Comparison of ENCODE assay signal across 18 cellular contexts in genomic region chr15:31304074-31304648, GRCh38. TPM values are rescaled to one million over a fixed set of nuclear protein-coding genes. Genes with fewer than 3 reads are reported as not detected.
DNase-seq lines count a peak whose midpoint lies in the region; ATAC-seq, FAIRE-seq and TF ChIP-seq lines count a peak whose summit lies in the region.
"Had no signal": no experiment of that assay in that cellular context is flagged by ENCODE, and none has a peak within 500 bp of the region (broad histone marks: within the 10 kb centered on the region; RNA-seq: fewer than 3 reads in every experiment).

No MANE protein-coding gene starts in this region.

- H3K9me3 ChIP-seq in GM12878 (replicated peaks; ENCODE audit: control insufficient read depth, insufficient read depth, low read length), result no peaks in the 10 kb centered on the region
- no peaks in the 10 kb centered on the region for H3K9me3 ChIP-seq in HepG2 (ENCODE audit: low read length)
- H3K9me3 ChIP-seq in thyroid gland, result no peaks in the 10 kb centered on the region
- H3K9me3 ChIP-seq: HAP-1 had no signal

- H4K20me1 ChIP-seq in GM12878 (ENCODE audit: control insufficient read depth, insufficient read depth) (no peaks in the 10 kb centered on the region), HepG2 (ENCODE audit: insufficient read depth, low read length) (no peaks in the 10 kb centered on the region)

- H3K27me3 ChIP-seq in GM12878 (replicated peaks in 1 of 2; ENCODE audit: control insufficient read depth in 2 of 2, insufficient read depth in 2 of 2, low read length in 1 of 2), result no peaks in the 10 kb centered on the region
- H3K27me3 ChIP-seq in HepG2 (ENCODE audit: control insufficient read depth in 1 of 2, insufficient read depth in 2 of 2, low read length in 2 of 2), result no peaks in the 10 kb centered on the region
- no peaks in the 10 kb centered on the region for H3K27me3 ChIP-seq in thyroid gland

- no peaks in the 10 kb centered on the region for H3K36me3 Mint-ChIP-seq in activated CD4-positive, alpha-beta memory T cell treated with anti-CD3 and anti-CD28 coated beads, Interleukin-2, amount 10 ng/mL, durations not matched to agents 7 days and 5 days (ENCODE audit: low read depth)
- no peaks in the 10 kb centered on the region for H3K36me3 Mint-ChIP-seq in activated CD4-positive, alpha-beta memory T cell treated with anti-CD3 and anti-CD28 coated beads for 36 hours

- H3K4me2 ChIP-seq in GM12878 (ENCODE audit: control insufficient read depth, insufficient read depth) (no peak overlapping the region), HepG2 (ENCODE audit: low read depth, low read length) (peak overlapping the region; percentile 84)

- H3K4me1 ChIP-seq in GM12878 (ENCODE audit: control insufficient read depth, insufficient read depth, low read length), result peaks cover 28% of the 10 kb centered on the region
- H3K4me1 ChIP-seq in HepG2 (ENCODE audit: insufficient read depth, low read length), result peaks cover 80% of the 10 kb centered on the region
- H3K4me1 ChIP-seq in thyroid gland, result peaks cover 8 to 54% of the 10 kb centered on the region in 2 donors

- FAIRE-seq in GM12878 (lab: Jason Lieb, UNC) (no peak), HepG2 (lab: Jason Lieb, UNC) (no peak)
- FAIRE-seq: A204.1, astrocyte, TTC549, urothelium cell line had no signal

- CTCF ChIA-PET in activated CD4-positive, alpha-beta memory T cell treated with anti-CD3 and anti-CD28 coated beads, Interleukin-2, amount 10 ng/mL, durations not matched to agents 7 days and 5 days (lab: Charles Lee), result interaction anchor here (0.6 to 1.3 kb wide), 4 partner anchors 8 to 151 kb away, joined by 3 to 5 read pairs (median 4); no protein-coding TSS in a partner anchor
- CTCF ChIA-PET in activated CD4-positive, alpha-beta memory T cell treated with anti-CD3 and anti-CD28 coated beads for 36 hours (lab: Charles Lee), result interaction anchor here (1.0 to 1.1 kb wide), 2 partner anchors 13 to 184 kb away, joined by 4 to 8 read pairs; no protein-coding TSS in a partner anchor
- CTCF ChIA-PET in GM12878 (lab: Yijun Ruan, JAX), result interaction anchor here (0.6 to 2.0 kb wide), 9 partner anchors 9 to 184 kb away, joined by 3 to 9 read pairs (median 5); no protein-coding TSS in a partner anchor
- CTCF ChIA-PET in HepG2 (lab: Yijun Ruan, JAX; ENCODE audit: low intra/inter-chr PET ratio, low total read pairs), result no interaction called here

- no peak for TF ChIP-seq RAD21 in GM12878 (IDR thresholded peaks at IDR 0.05; ENCODE audit: insufficient read depth, low read depth, low read length)
- TF ChIP-seq RAD21 in HepG2 (CRISPR knock-in tag; IDR thresholded peaks at IDR 0.05), result no peak

- TF ChIP-seq CTCF in GM12878 (IDR thresholded peaks at IDR 0.05 in 2 of 3, conservative IDR thresholded peaks at IDR 0.05 in 1 of 3; ENCODE audit: control insufficient read depth in 2 of 3, extremely low read depth in 1 of 3, insufficient read depth in 1 of 3, low read depth in 3 of 3, low read length in 3 of 3), result no peak
- no peak for TF ChIP-seq CTCF in HepG2 (CRISPR knock-in tag; IDR thresholded peaks at IDR 0.05)
- TF ChIP-seq CTCF in thyroid gland (IDR thresholded peaks at IDR 0.05), result no peak

- peaks cover 16% of the 10 kb centered on the region for H3K4me1 Mint-ChIP-seq in activated CD4-positive, alpha-beta memory T cell treated with anti-CD3 and anti-CD28 coated beads, Interleukin-2, amount 10 ng/mL, durations not matched to agents 7 days and 5 days
- peaks cover 13% of the 10 kb centered on the region for H3K4me1 Mint-ChIP-seq in activated CD4-positive, alpha-beta memory T cell treated with anti-CD3 and anti-CD28 coated beads for 36 hours (ENCODE audit: low read depth)

- ATAC-seq in GM12878, result no peak
- ATAC-seq in HepG2, result peak; percentile 67
- no peak for ATAC-seq in HG03432 (IDR thresholded peaks at IDR 0.05; ENCODE audit: unreplicated experiment)
- ATAC-seq: stimulated activated naive CD8-positive, alpha-beta T cell treated with anti-CD3 and anti-CD28 coated beads, Interleukin-15, amount 100 ng/mL, for 72 hours had no signal

- WGBS in GM12878 (ENCODE audit: insufficient coverage, insufficient replicate concordance, low lambda C conversion rate, missing lambda C conversion rate), result 91% methylated on average over 11 of the region's 11 CpGs
- WGBS in HepG2 (ENCODE audit: low lambda C conversion rate), result 0% methylated on average over 1 of the region's 11 CpGs
- WGBS in thyroid gland, 2 donors, result 85 to 87% methylated on average over 7 to 10 of the region's 11 CpGs

- H3K4me3 ChIP-seq in GM12878, result no peak overlapping the region
- H3K4me3 ChIP-seq in HepG2 (replicated peaks in 1 of 3; ENCODE audit: insufficient read depth in 1 of 3, low read depth in 2 of 3, low read length in 3 of 3), result peak overlapping the region in 2 of 3 experiments; percentile 17 to 63; a peak in 2 of 6 replicates
- H3K4me3 ChIP-seq in thyroid gland (replicated peaks in 1 of 3), result no peak overlapping the region
- H3K4me3 ChIP-seq: HAP-1 had no signal

- peaks cover 8% of the 10 kb centered on the region for H3K27me3 Mint-ChIP-seq in activated CD4-positive, alpha-beta memory T cell treated with anti-CD3 and anti-CD28 coated beads, Interleukin-2, amount 10 ng/mL, durations not matched to agents 7 days and 5 days
- no peaks in the 10 kb centered on the region for H3K27me3 Mint-ChIP-seq in activated CD4-positive, alpha-beta memory T cell treated with anti-CD3 and anti-CD28 coated beads for 36 hours
- H3K27me3 Mint-ChIP-seq: activated CD4-positive, alpha-beta T cell treated with anti-CD3 and anti-CD28 coated beads for 36 hours; stimulated activated naive CD8-positive, alpha-beta T cell treated with anti-CD3 and anti-CD28 coated beads, Interleukin-15, amount 100 ng/mL, for 72 hours had no signal

- H3K4me3 Mint-ChIP-seq in activated CD4-positive, alpha-beta memory T cell treated with anti-CD3 and anti-CD28 coated beads, Interleukin-2, amount 10 ng/mL, durations not matched to agents 7 days and 5 days, result no peak overlapping the region
- H3K4me3 Mint-ChIP-seq in activated CD4-positive, alpha-beta memory T cell treated with anti-CD3 and anti-CD28 coated beads for 36 hours, result no peak overlapping the region
- H3K4me3 Mint-ChIP-seq: activated CD4-positive, alpha-beta T cell treated with anti-CD3 and anti-CD28 coated beads for 36 hours had no signal

- H3K36me3 ChIP-seq in GM12878 (ENCODE audit: control insufficient read depth in 2 of 2, insufficient read depth in 2 of 2, low read length in 1 of 2), result no peaks in the 10 kb centered on the region
- no peaks in the 10 kb centered on the region for H3K36me3 ChIP-seq in HepG2 (replicated peaks in 1 of 2; ENCODE audit: control insufficient read depth in 1 of 2, insufficient read depth in 2 of 2, low read length in 2 of 2)
- H3K36me3 ChIP-seq in thyroid gland, result no peaks in the 10 kb centered on the region
- H3K36me3 ChIP-seq: HAP-1 had no signal

- no peak for TF ChIP-seq POLR2A in GM12878 (IDR thresholded peaks at IDR 0.05; ENCODE audit: low read depth, low read length)
- no peak for TF ChIP-seq POLR2A in HepG2 (IDR thresholded peaks at IDR 0.05; ENCODE audit: insufficient read depth in 1 of 2, low read depth in 2 of 2, low read length in 2 of 2)
- no peak for TF ChIP-seq POLR2A in thyroid gland (IDR thresholded peaks at IDR 0.05)

- H3K9me3 Mint-ChIP-seq in activated CD4-positive, alpha-beta memory T cell treated with anti-CD3 and anti-CD28 coated beads, Interleukin-2, amount 10 ng/mL, durations not matched to agents 7 days and 5 days, result no peaks in the 10 kb centered on the region
- no peaks in the 10 kb centered on the region for H3K9me3 Mint-ChIP-seq in activated CD4-positive, alpha-beta memory T cell treated with anti-CD3 and anti-CD28 coated beads for 36 hours
- H3K9me3 Mint-ChIP-seq: naive thymus-derived CD4-positive, alpha-beta T cell; stimulated activated naive CD8-positive, alpha-beta T cell treated with anti-CD3 and anti-CD28 coated beads, Interleukin-15, amount 100 ng/mL, for 72 hours had no signal

- H2AFZ ChIP-seq in GM12878 (ENCODE audit: control insufficient read depth, low read depth, low read length), result no peak overlapping the region
- H2AFZ ChIP-seq in HepG2 (ENCODE audit: low read length), result peak overlapping the region; percentile 77

- H3K9ac ChIP-seq in GM12878 (ENCODE audit: control insufficient read depth, insufficient read depth, low read length) (no peak overlapping the region), HepG2 (ENCODE audit: insufficient read depth, low read depth, low read length) (0 out of 2 replicates have a peak overlapping the region, but pooled peaks have one; percentile 13)

- TF ChIP-seq EP300 in GM12878 (IDR thresholded peaks at IDR 0.05; ENCODE audit: borderline replicate concordance in 1 of 2, control insufficient read depth in 1 of 2, low read depth in 2 of 2, low read length in 2 of 2) (no peak), HepG2 (IDR thresholded peaks at IDR 0.05; ENCODE audit: low read depth in 2 of 2, low read length in 2 of 2) (no peak), HepG2 (CRISPR knock-in tag; IDR thresholded peaks at IDR 0.05; ENCODE audit: borderline replicate concordance) (no peak)

- BruUV-seq in GM12878 (replicated peaks; lab: Mats Ljungman, UMichigan) (no TSS peak), HepG2 (replicated peaks; lab: Mats Ljungman, UMichigan) (no TSS peak)

- no peak overlapping the region for H3K27ac Mint-ChIP-seq in activated CD4-positive, alpha-beta memory T cell treated with anti-CD3 and anti-CD28 coated beads, Interleukin-2, amount 10 ng/mL, durations not matched to agents 7 days and 5 days
- no peak overlapping the region for H3K27ac Mint-ChIP-seq in activated CD4-positive, alpha-beta memory T cell treated with anti-CD3 and anti-CD28 coated beads for 36 hours
- H3K27ac Mint-ChIP-seq: activated CD4-positive, alpha-beta T cell treated with anti-CD3 and anti-CD28 coated beads for 36 hours had no signal

- POLR2A ChIA-PET in activated CD4-positive, alpha-beta memory T cell treated with anti-CD3 and anti-CD28 coated beads, Interleukin-2, amount 10 ng/mL, durations not matched to agents 7 days and 5 days (lab: Charles Lee), result interaction anchor here (1.0 kb wide), 1 partner anchor 22 kb away, joined by 4 read pairs; the partner anchor contains the start of gene KLF13
- POLR2A ChIA-PET in activated CD4-positive, alpha-beta memory T cell treated with anti-CD3 and anti-CD28 coated beads for 36 hours (lab: Charles Lee), result no interaction called here
- POLR2A ChIA-PET in GM12878 (lab: Charles Lee), result interaction anchor here (0.9 to 1.5 kb wide), 2 partner anchors 20 to 91 kb away, joined by 3 to 8 read pairs; no protein-coding TSS in a partner anchor
- POLR2A ChIA-PET in HepG2 (lab: Yijun Ruan, JAX), result interaction anchor here (1.2 to 2.4 kb wide), 2 partner anchors 25 to 39 kb away, joined by 3 to 10 read pairs; no protein-coding TSS in a partner anchor

- peak; percentile 12 for DNase-seq in activated CD4-positive, alpha-beta memory T cell treated with anti-CD3 and anti-CD28 coated beads, Interleukin-2, amount 10 ng/mL, durations not matched to agents 7 days and 5 days
- no peak for DNase-seq in activated CD4-positive, alpha-beta memory T cell treated with anti-CD3 and anti-CD28 coated beads for 36 hours
- no peak for DNase-seq in GM12878 (ENCODE audit: low read depth, low spot score)
- DNase-seq in HepG2 (ENCODE audit: low spot score), result no peak
- no peak for DNase-seq in substantia nigra (lab: John Stamatoyannopoulos, UW)
- no peak for DNase-seq in thyroid gland
- no peak for DNase-seq in SW 1271 (lab: John Stamatoyannopoulos, UW)
- DNase-seq: activated naive CD4-positive, alpha-beta T cell treated with anti-CD3 and anti-CD28 coated beads, Interleukin-2, amount 50 U/mL, for 16 hours; NCI-H1694 treated with DMSO at 0.1 percent for 48 hours had no signal

- H3K27ac ChIP-seq in GM12878 (ENCODE audit: control insufficient read depth, insufficient read depth) (no peak overlapping the region), HepG2 (ENCODE audit: extremely low read length, insufficient read depth, low read length) (no peak overlapping the region), substantia nigra (ENCODE audit: low read depth, low read length, poor library complexity, severe bottlenecking) (peak overlapping the region; percentile 98), thyroid gland (peak overlapping the region in 1 of 3 donors; percentile 34)

- intact Hi-C loops in activated CD4-positive, alpha-beta memory T cell treated with anti-CD3 and anti-CD28 coated beads for 36 hours (cut with micrococcal nuclease), result loop anchor here (5.0 kb wide), 1 partner anchor 42 kb away; no protein-coding TSS in a partner anchor
- intact Hi-C loops in GM12878 (cut with micrococcal nuclease; ENCODE audit: unreplicated experiment), result no loop called here
- intact Hi-C loops in HepG2 (cut with micrococcal nuclease; ENCODE audit: unreplicated experiment), result no loop called here
- intact Hi-C loops in thyroid gland (cut with DNase I), result no loop called here

- in situ Hi-C loops in GM12878 (cut with MboI), result no loop called here
- in situ Hi-C loops in HepG2 (cut with HindIII; ENCODE audit: extremely low pct_ligation_motif_present, low pct_unique_long_range_greater_than_20kb), result no loop called here

- H3K79me2 ChIP-seq in GM12878 (ENCODE audit: control insufficient read depth, insufficient read depth, low read length) (no peaks in the 10 kb centered on the region), HepG2 (ENCODE audit: insufficient read depth, low read length) (no peaks in the 10 kb centered on the region)

- SMC1A ChIA-PET in GM12878 (lab: Charles Lee; ENCODE audit: uncharacterized antibody, unreplicated experiment), result interaction anchor here (1.0 to 1.8 kb wide), 8 partner anchors 13 to 184 kb away, joined by 3 to 8 read pairs (median 6); no protein-coding TSS in a partner anchor

- RAD21 ChIA-PET in GM12878 (lab: Charles Lee; ENCODE audit: unreplicated experiment), result interaction anchor here (1.4 to 2.0 kb wide), 8 partner anchors 18 to 134 kb away, joined by 3 to 15 read pairs (median 6); no protein-coding TSS in a partner anchor

RNA-seq across cellular contexts. Expression of gene KLF13, which starts 22.5 kb away (rescaled TPM):
- total RNA-seq in activated CD4-positive, alpha-beta memory T cell treated with anti-CD3 and anti-CD28 coated beads, Interleukin-2, amount 10 ng/mL, durations not matched to agents 7 days and 5 days, result 100 to 1,000 TPM; 199 TPM
- total RNA-seq in activated CD4-positive, alpha-beta memory T cell treated with anti-CD3 and anti-CD28 coated beads for 36 hours, result 100 to 1,000 TPM; 134 to 145 TPM
- 47.3 and 48.6 TPM in 2 replicates for total RNA-seq in GM12878 (2013; cell fraction: nucleolus; rRNA removed)
- total RNA-seq in GM12878 (2014; rRNA removed) (49.3 and 51.8 TPM in 2 replicates), GM12878 (2014; rRNA removed; fragmentation: Illumina TruSeq; extraction: Trizol) (64.7 and 65.1 TPM in 2 replicates), GM12878 (2021) (109 and 112 TPM in 2 replicates), HepG2 (2016; rRNA removed; fragmentation: Illumina TruSeq; extraction: Trizol) (25.1 and 27.8 TPM in 2 replicates), thyroid gland (100 to 1,000 TPM in 2 of 4 donors, 10 to 100 TPM in 2; 84.0 to 117 (median 97.6) TPM)
- 21.1 TPM for polyA plus RNA-seq in GM12878 (2011; ENCODE audit: low read depth)
- polyA plus RNA-seq in GM12878 (2011; rRNA removed) (71.9 and 72.0 TPM in 2 replicates), GM12878 (2014; fragmentation: Illumina TruSeq; extraction: Trizol) (42.3 and 48.2 TPM in 2 replicates), GM12878 (2014; fragmentation: Nextera tagmentation; extraction: Ambion mirVana) (10 to 100 TPM; 31.1 to 63.1 TPM), GM12878 (2014; rRNA removed) (51.0 and 52.4 TPM in 2 replicates), GM12878 (2016; fragmentation: Nextera tagmentation; extraction: Ambion mirVana) (10 to 100 TPM; 20.3 to 24.4 TPM), HepG2 (2011; rRNA removed) (16.8 and 18.8 TPM in 2 replicates)
- polyA plus RNA-seq in GM12878 (2011; cell fraction: cytosol; rRNA removed), result 40.2 and 46.9 TPM in 2 replicates
- polyA plus RNA-seq in GM12878 (2011; cell fraction: nucleus; rRNA removed), result 35.3 and 41.2 TPM in 2 replicates
- polyA plus RNA-seq in GM12878 (2012), result 50.2 and 70.7 TPM in 2 replicates
- 55.7 and 58.5 TPM in 2 replicates for polyA minus RNA-seq in GM12878 (2011; rRNA and poly(A)+ RNA removed)
- 23.3 and 37.1 TPM in 2 replicates for polyA minus RNA-seq in GM12878 (2011; cell fraction: cytosol; rRNA and poly(A)+ RNA removed)
- 10.3 and 17.7 TPM in 2 replicates for polyA minus RNA-seq in GM12878 (2011; cell fraction: nucleus; rRNA and poly(A)+ RNA removed)
- total RNA-seq in HepG2 (2016; cell fraction: cytosol; rRNA removed; fragmentation: Illumina TruSeq; extraction: Trizol; ENCODE audit: low read depth), result 1.4 and 2.8 TPM in 2 replicates
- total RNA-seq in HepG2 (2016; cell fraction: insoluble cytoplasmic fraction; rRNA removed; fragmentation: Illumina TruSeq; extraction: Trizol), result 21.2 and 24.1 TPM in 2 replicates
- total RNA-seq in HepG2 (2016; cell fraction: membrane; rRNA removed; fragmentation: Illumina TruSeq; extraction: Trizol), result 6.8 and 8.3 TPM in 2 replicates
- 13.1 and 18.9 TPM in 2 replicates for total RNA-seq in HepG2 (2016; cell fraction: nucleus; rRNA removed; fragmentation: Illumina TruSeq; extraction: Trizol)
- polyA plus RNA-seq in HepG2 (2011; cell fraction: cytosol; rRNA removed), result 9.1 and 11.1 TPM in 2 replicates
- polyA plus RNA-seq in HepG2 (2011; cell fraction: nucleus; rRNA removed), result 12.3 and 14.2 TPM in 2 replicates
- polyA plus RNA-seq in HepG2 (2012), result 22.0 and 24.4 TPM in 2 replicates
- 1.1 and 2.1 TPM in 2 replicates for polyA plus RNA-seq in HepG2 (2016; cell fraction: cytosol; fragmentation: Illumina TruSeq; extraction: Trizol; ENCODE audit: low read depth)
- polyA plus RNA-seq in HepG2 (2016; cell fraction: insoluble cytoplasmic fraction; fragmentation: Illumina TruSeq; extraction: Trizol; ENCODE audit: low read depth), result 31.2 and 34.3 TPM in 2 replicates
- 5.5 and 7.5 TPM in 2 replicates for polyA plus RNA-seq in HepG2 (2016; cell fraction: membrane; fragmentation: Illumina TruSeq; extraction: Trizol; ENCODE audit: low read depth)
- polyA plus RNA-seq in HepG2 (2016; cell fraction: nucleus; fragmentation: Illumina TruSeq; extraction: Trizol; ENCODE audit: insufficient read depth, low read depth), result 30.0 and 34.4 TPM in 2 replicates
- polyA minus RNA-seq in HepG2 (2011; rRNA and poly(A)+ RNA removed; ENCODE audit: low replicate concordance), result 23.8 and 65.8 TPM in 2 replicates
- 12.2 and 13.9 TPM in 2 replicates for polyA minus RNA-seq in HepG2 (2011; cell fraction: cytosol; rRNA and poly(A)+ RNA removed)
- 6.3 and 8.8 TPM in 2 replicates for polyA minus RNA-seq in HepG2 (2011; cell fraction: nucleus; rRNA and poly(A)+ RNA removed)

Comparison
In these comparisons a context has a peak if more than half of its experiments do, and no peak if none do; other contexts are left out.
1. H3K4me3 ChIP-seq: peak in HepG2 (2 of 3); none in GM12878 (single experiment) and thyroid gland (0 of 3).